Comparison of ENCODE assay signal across 1 cellular context in genomic region chr13:52652170-52652979, GRCh38.
TF ChIP-seq lines count a peak whose summit lies in the region.

Gene SUGT1 (plus strand): TSS chr13:52652836. CDS start chr13:52652921, 85 bp downstream.

TF ChIP-seq in HepG2, 621 proteins besides CTCF, POLR2A, EP300 and RAD21 (continued from another document and continues in another):
- no peak; the same call in 1 of the 2 replicates for TF ChIP-seq KIAA2018 (CRISPR knock-in tag; IDR thresholded peaks at IDR 0.05; ENCODE audit: borderline replicate concordance)
- no peak for TF ChIP-seq ZNF850 (CRISPR knock-in tag; conservative IDR thresholded peaks at IDR 0.05)
- TF ChIP-seq TCF7L2 (IDR thresholded peaks at IDR 0.05; ENCODE audit: low read depth, low read length), result no peak
- TF ChIP-seq ZNF234 (CRISPR knock-in tag; conservative IDR thresholded peaks at IDR 0.05), result no peak
- no peak for TF ChIP-seq SKIL (CRISPR knock-in tag; IDR thresholded peaks at IDR 0.05; ENCODE audit: borderline replicate concordance)
- peak; percentile 78 for TF ChIP-seq CSRNP1 (CRISPR knock-in tag; IDR thresholded peaks at IDR 0.05)
- peak; percentile 62 for TF ChIP-seq FOXK2 (IDR thresholded peaks at IDR 0.05)
- TF ChIP-seq ZNF292 (CRISPR knock-in tag; IDR thresholded peaks at IDR 0.05; ENCODE audit: borderline replicate concordance, low read depth), result 0 out of 2 replicates have a peak, but pooled peaks have one; percentile 17
- no peak for TF ChIP-seq ZSCAN30 (CRISPR knock-in tag; IDR thresholded peaks at IDR 0.05)
- no peak; the same call in 1 of the 2 replicates for TF ChIP-seq ZBTB34 (CRISPR knock-in tag; IDR thresholded peaks at IDR 0.05)
- TF ChIP-seq SNAPC4 (CRISPR knock-in tag; IDR thresholded peaks at IDR 0.05), result peak; percentile 90
- peak; percentile 61 for TF ChIP-seq MYPOP (CRISPR knock-in tag; IDR thresholded peaks at IDR 0.05)
- peak; percentile 84 for TF ChIP-seq SAP130 (CRISPR knock-in tag; IDR thresholded peaks at IDR 0.05; ENCODE audit: low read depth)
- TF ChIP-seq HNRNPH1 (optimal IDR thresholded peaks at IDR 0.05; ENCODE audit: low read depth, low read length), result no peak
- peak; percentile 78 for TF ChIP-seq ATF1 (CRISPR knock-in tag; IDR thresholded peaks at IDR 0.05)
- TF ChIP-seq SALL2 (CRISPR knock-in tag; IDR thresholded peaks at IDR 0.05), result peak; percentile 64; the same call in 1 of the 2 replicates
- peak; percentile 81; the same call in 1 of the 2 replicates for TF ChIP-seq ZNF33B (CRISPR knock-in tag; IDR thresholded peaks at IDR 0.05)
- no peak for TF ChIP-seq ZNF883 (CRISPR knock-in tag; IDR thresholded peaks at IDR 0.05; ENCODE audit: not compliant biosample characterization)
- peak; percentile 35; the same call in 1 of the 2 replicates for TF ChIP-seq ZNF691 (CRISPR knock-in tag; IDR thresholded peaks at IDR 0.05; ENCODE audit: borderline replicate concordance, low read depth)
- peak; percentile 24; the same call in 1 of the 2 replicates for TF ChIP-seq HES4 (CRISPR knock-in tag; IDR thresholded peaks at IDR 0.05; ENCODE audit: borderline replicate concordance)
- 0 out of 2 replicates have a peak, but pooled peaks have one; percentile 18 for TF ChIP-seq HIVEP1 (CRISPR knock-in tag; IDR thresholded peaks at IDR 0.05)
- no peak for TF ChIP-seq JUNB (CRISPR knock-in tag; IDR thresholded peaks at IDR 0.05; ENCODE audit: borderline replicate concordance)
- TF ChIP-seq SRSF4 (IDR thresholded peaks at IDR 0.05; ENCODE audit: low read depth, low read length, poor library complexity, severe bottlenecking), result no peak
- no peak for TF ChIP-seq TOPORS (CRISPR knock-in tag; IDR thresholded peaks at IDR 0.05)
- peak; percentile 73; the same call in 1 of the 2 replicates for TF ChIP-seq ZBTB44 (CRISPR knock-in tag; IDR thresholded peaks at IDR 0.05)
- TF ChIP-seq ZNF776 (CRISPR knock-in tag; IDR thresholded peaks at IDR 0.05), result peak; percentile 84
- TF ChIP-seq GTF2F1 (IDR thresholded peaks at IDR 0.05; ENCODE audit: low read length), result 0 out of 2 replicates have a peak, but pooled peaks have one; percentile 41
- peak in 1 of 2 experiments; percentile 57; a peak in 2 of 4 replicates for TF ChIP-seq NR2F1 (CRISPR knock-in tag; IDR thresholded peaks at IDR 0.05)
- 0 out of 2 replicates have a peak, but pooled peaks have one; percentile 6 for TF ChIP-seq E2F2 (CRISPR knock-in tag; IDR thresholded peaks at IDR 0.05; ENCODE audit: borderline replicate concordance)
- no peak for TF ChIP-seq ZNF251 (CRISPR knock-in tag; IDR thresholded peaks at IDR 0.05)
- no peak for TF ChIP-seq HOXA7 (CRISPR knock-in tag; IDR thresholded peaks at IDR 0.05)
- TF ChIP-seq TBX2 (CRISPR knock-in tag; IDR thresholded peaks at IDR 0.05; ENCODE audit: borderline replicate concordance), result peak; percentile 72
